ENCODE assay signal across 2 cellular contexts in the genomic region with DNA sequence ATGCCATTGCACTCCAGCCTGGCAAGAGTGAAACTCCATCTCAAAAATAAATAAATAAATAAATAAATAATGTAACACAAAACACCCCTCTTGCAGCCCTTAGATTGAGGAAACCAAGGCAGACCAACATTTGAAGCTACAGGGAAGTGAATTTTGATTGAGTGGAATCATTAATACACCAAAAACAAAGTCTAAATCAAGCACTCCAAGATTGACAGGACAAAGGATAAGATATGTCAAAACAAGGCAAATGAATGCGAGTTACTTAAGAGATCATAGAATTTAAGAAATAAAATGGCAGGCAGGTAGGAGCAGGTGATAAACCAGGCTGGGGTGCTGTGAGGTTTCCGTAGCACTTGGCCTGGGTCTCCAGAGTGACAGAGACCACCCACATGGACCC.
TF ChIP-seq lines count a peak whose summit lies in the region.

No MANE protein-coding gene starts in this region.

TF ChIP-seq in IMR-90, 13 proteins besides CTCF, POLR2A, EP300 and RAD21 (continued from another document):
- TF ChIP-seq RCOR1 (IDR thresholded peaks at IDR 0.05; ENCODE audit: insufficient replicate concordance, low read length) (no peak), CHD1 (IDR thresholded peaks at IDR 0.05; ENCODE audit: low read depth, low read length) (no peak), FOS (IDR thresholded peaks at IDR 0.05; ENCODE audit: low read depth, low read length) (no peak), SMC3 (IDR thresholded peaks at IDR 0.05; ENCODE audit: low read depth, low read length) (no peak), CEBPB (IDR thresholded peaks at IDR 0.05; ENCODE audit: low read depth, low read length) (no peak), MAFK (IDR thresholded peaks at IDR 0.05; ENCODE audit: low read depth, low read length) (no peak), MXI1 (IDR thresholded peaks at IDR 0.05; ENCODE audit: borderline replicate concordance, low read depth, low read length) (no peak)
- TF ChIP-seq, protein P1, sequence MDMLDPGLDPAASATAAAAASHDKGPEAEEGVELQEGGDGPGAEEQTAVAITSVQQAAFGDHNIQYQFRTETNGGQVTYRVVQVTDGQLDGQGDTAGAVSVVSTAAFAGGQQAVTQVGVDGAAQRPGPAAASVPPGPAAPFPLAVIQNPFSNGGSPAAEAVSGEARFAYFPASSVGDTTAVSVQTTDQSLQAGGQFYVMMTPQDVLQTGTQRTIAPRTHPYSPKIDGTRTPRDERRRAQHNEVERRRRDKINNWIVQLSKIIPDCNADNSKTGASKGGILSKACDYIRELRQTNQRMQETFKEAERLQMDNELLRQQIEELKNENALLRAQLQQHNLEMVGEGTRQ (IDR thresholded peaks at IDR 0.05; ENCODE audit: low read depth, low read length): no peak
- TF ChIP-seq, protein P2, sequence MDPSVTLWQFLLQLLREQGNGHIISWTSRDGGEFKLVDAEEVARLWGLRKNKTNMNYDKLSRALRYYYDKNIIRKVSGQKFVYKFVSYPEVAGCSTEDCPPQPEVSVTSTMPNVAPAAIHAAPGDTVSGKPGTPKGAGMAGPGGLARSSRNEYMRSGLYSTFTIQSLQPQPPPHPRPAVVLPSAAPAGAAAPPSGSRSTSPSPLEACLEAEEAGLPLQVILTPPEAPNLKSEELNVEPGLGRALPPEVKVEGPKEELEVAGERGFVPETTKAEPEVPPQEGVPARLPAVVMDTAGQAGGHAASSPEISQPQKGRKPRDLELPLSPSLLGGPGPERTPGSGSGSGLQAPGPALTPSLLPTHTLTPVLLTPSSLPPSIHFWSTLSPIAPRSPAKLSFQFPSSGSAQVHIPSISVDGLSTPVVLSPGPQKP (IDR thresholded peaks at IDR 0.05; ENCODE audit: borderline replicate concordance, low read depth, low read length): no peak

TF ChIP-seq in WTC11, 78 proteins besides CTCF, POLR2A, EP300 and RAD21 (continued from another document):
- TF ChIP-seq, protein P3, sequence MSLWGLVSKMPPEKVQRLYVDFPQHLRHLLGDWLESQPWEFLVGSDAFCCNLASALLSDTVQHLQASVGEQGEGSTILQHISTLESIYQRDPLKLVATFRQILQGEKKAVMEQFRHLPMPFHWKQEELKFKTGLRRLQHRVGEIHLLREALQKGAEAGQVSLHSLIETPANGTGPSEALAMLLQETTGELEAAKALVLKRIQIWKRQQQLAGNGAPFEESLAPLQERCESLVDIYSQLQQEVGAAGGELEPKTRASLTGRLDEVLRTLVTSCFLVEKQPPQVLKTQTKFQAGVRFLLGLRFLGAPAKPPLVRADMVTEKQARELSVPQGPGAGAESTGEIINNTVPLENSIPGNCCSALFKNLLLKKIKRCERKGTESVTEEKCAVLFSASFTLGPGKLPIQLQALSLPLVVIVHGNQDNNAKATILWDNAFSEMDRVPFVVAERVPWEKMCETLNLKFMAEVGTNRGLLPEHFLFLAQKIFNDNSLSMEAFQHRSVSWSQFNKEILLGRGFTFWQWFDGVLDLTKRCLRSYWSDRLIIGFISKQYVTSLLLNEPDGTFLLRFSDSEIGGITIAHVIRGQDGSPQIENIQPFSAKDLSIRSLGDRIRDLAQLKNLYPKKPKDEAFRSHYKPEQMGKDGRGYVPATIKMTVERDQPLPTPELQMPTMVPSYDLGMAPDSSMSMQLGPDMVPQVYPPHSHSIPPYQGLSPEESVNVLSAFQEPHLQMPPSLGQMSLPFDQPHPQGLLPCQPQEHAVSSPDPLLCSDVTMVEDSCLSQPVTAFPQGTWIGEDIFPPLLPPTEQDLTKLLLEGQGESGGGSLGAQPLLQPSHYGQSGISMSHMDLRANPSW (CRISPR knock-in tag; conservative IDR thresholded peaks at IDR 0.05; ENCODE audit: low read depth): no peak
- TF ChIP-seq RELA (CRISPR knock-in tag; IDR thresholded peaks at IDR 0.05; ENCODE audit: borderline replicate concordance): no peak
- no peak for TF ChIP-seq OVOL2 (CRISPR knock-in tag; IDR thresholded peaks at IDR 0.05; ENCODE audit: borderline replicate concordance)
- TF ChIP-seq, protein P4, sequence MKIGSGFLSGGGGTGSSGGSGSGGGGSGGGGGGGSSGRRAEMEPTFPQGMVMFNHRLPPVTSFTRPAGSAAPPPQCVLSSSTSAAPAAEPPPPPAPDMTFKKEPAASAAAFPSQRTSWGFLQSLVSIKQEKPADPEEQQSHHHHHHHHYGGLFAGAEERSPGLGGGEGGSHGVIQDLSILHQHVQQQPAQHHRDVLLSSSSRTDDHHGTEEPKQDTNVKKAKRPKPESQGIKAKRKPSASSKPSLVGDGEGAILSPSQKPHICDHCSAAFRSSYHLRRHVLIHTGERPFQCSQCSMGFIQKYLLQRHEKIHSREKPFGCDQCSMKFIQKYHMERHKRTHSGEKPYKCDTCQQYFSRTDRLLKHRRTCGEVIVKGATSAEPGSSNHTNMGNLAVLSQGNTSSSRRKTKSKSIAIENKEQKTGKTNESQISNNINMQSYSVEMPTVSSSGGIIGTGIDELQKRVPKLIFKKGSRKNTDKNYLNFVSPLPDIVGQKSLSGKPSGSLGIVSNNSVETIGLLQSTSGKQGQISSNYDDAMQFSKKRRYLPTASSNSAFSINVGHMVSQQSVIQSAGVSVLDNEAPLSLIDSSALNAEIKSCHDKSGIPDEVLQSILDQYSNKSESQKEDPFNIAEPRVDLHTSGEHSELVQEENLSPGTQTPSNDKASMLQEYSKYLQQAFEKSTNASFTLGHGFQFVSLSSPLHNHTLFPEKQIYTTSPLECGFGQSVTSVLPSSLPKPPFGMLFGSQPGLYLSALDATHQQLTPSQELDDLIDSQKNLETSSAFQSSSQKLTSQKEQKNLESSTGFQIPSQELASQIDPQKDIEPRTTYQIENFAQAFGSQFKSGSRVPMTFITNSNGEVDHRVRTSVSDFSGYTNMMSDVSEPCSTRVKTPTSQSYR (CRISPR knock-in tag; IDR thresholded peaks at IDR 0.05): no peak
- no peak for TF ChIP-seq TEAD4 (CRISPR knock-in tag; IDR thresholded peaks at IDR 0.05)
- no peak for TF ChIP-seq JAZF1 (CRISPR knock-in tag; IDR thresholded peaks at IDR 0.05)
- TF ChIP-seq SMAD3 (CRISPR knock-in tag; IDR thresholded peaks at IDR 0.05; ENCODE audit: borderline replicate concordance): no peak
- no peak for TF ChIP-seq GABPB1 (CRISPR knock-in tag; IDR thresholded peaks at IDR 0.05)
- TF ChIP-seq IRF2 (CRISPR knock-in tag; IDR thresholded peaks at IDR 0.05; ENCODE audit: borderline replicate concordance, low read depth): no peak
- no peak for TF ChIP-seq NR3C1 (CRISPR knock-in tag; conservative IDR thresholded peaks at IDR 0.05; ENCODE audit: low read depth)
- TF ChIP-seq, protein P5, sequence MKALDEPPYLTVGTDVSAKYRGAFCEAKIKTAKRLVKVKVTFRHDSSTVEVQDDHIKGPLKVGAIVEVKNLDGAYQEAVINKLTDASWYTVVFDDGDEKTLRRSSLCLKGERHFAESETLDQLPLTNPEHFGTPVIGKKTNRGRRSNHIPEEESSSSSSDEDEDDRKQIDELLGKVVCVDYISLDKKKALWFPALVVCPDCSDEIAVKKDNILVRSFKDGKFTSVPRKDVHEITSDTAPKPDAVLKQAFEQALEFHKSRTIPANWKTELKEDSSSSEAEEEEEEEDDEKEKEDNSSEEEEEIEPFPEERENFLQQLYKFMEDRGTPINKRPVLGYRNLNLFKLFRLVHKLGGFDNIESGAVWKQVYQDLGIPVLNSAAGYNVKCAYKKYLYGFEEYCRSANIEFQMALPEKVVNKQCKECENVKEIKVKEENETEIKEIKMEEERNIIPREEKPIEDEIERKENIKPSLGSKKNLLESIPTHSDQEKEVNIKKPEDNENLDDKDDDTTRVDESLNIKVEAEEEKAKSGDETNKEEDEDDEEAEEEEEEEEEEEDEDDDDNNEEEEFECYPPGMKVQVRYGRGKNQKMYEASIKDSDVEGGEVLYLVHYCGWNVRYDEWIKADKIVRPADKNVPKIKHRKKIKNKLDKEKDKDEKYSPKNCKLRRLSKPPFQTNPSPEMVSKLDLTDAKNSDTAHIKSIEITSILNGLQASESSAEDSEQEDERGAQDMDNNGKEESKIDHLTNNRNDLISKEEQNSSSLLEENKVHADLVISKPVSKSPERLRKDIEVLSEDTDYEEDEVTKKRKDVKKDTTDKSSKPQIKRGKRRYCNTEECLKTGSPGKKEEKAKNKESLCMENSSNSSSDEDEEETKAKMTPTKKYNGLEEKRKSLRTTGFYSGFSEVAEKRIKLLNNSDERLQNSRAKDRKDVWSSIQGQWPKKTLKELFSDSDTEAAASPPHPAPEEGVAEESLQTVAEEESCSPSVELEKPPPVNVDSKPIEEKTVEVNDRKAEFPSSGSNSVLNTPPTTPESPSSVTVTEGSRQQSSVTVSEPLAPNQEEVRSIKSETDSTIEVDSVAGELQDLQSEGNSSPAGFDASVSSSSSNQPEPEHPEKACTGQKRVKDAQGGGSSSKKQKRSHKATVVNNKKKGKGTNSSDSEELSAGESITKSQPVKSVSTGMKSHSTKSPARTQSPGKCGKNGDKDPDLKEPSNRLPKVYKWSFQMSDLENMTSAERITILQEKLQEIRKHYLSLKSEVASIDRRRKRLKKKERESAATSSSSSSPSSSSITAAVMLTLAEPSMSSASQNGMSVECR (CRISPR knock-in tag; IDR thresholded peaks at IDR 0.05; ENCODE audit: borderline replicate concordance): no peak
